In genomic region chr3:24830230-24831152, GRCh38 we compare ENCODE assay signal across 12 cellular contexts.
DNase-seq lines count a peak whose midpoint lies in the region; ATAC-seq and TF ChIP-seq lines count a peak whose summit lies in the region.
"Had no signal": no experiment of that assay in that cellular context is flagged by ENCODE, and none has a peak within 500 bp of the region (broad histone marks: within the 10 kb centered on the region; RNA-seq: fewer than 3 reads in every experiment).

No MANE protein-coding gene starts in this region.

- intact Hi-C loops in activated T-helper 1 cell treated with anti-CD3 and anti-CD28 coated beads, Interleukin-12 subunit alpha, Interleukin-12 subunit beta, Interleukin-2, Interleukin-4 antibody, amounts not matched to agents 30 ng/mL and 10 ng/mL and 1 ng/mL, durations not matched to agents 14 hours and 24 hours and 36 hours (cut with micrococcal nuclease), result loop anchor here (5.0 kb wide), 1 partner anchor 472 kb away; no protein-coding TSS in a partner anchor

- peaks cover 10% of the 10 kb centered on the region for H3K4me1 Mint-ChIP-seq in GM23338
- H3K4me1 Mint-ChIP-seq in activated naive CD8-positive, alpha-beta T cell treated with anti-CD3 and anti-CD28 coated beads for 36 hours, result no peaks in the 10 kb centered on the region
- no peaks in the 10 kb centered on the region for H3K4me1 Mint-ChIP-seq in activated T-helper 1 cell treated with anti-CD3 and anti-CD28 coated beads, Interleukin-12 subunit alpha, Interleukin-12 subunit beta, Interleukin-2, Interleukin-4 antibody, amounts not matched to agents 30 ng/mL and 10 ng/mL and 1 ng/mL, durations not matched to agents 14 hours and 24 hours and 36 hours (ENCODE audit: low read depth)

- TF ChIP-seq CTCF in GM23338 (conservative IDR thresholded peaks at IDR 0.05; ENCODE audit: low read depth in 2 of 2), result no peak
- no peak for TF ChIP-seq CTCF in retinal pigment epithelial cell (conservative IDR thresholded peaks at IDR 0.05; ENCODE audit: low read depth, low read length)

- peaks cover 40% of the 10 kb centered on the region for H3K27me3 Mint-ChIP-seq in GM23338 (ENCODE audit: insufficient read depth, low read depth, poor library complexity)
- H3K27me3 Mint-ChIP-seq in activated naive CD8-positive, alpha-beta T cell treated with anti-CD3 and anti-CD28 coated beads for 36 hours, result peaks cover 39% of the 10 kb centered on the region
- peaks cover 19% of the 10 kb centered on the region for H3K27me3 Mint-ChIP-seq in activated T-helper 1 cell treated with anti-CD3 and anti-CD28 coated beads, Interleukin-12 subunit alpha, Interleukin-12 subunit beta, Interleukin-2, Interleukin-4 antibody, amounts not matched to agents 30 ng/mL and 10 ng/mL and 1 ng/mL, durations not matched to agents 14 hours and 24 hours and 36 hours (ENCODE audit: insufficient read depth)

- H4K20me1 ChIP-seq in GM23338 (replicated peaks; ENCODE audit: insufficient read depth), result no peaks in the 10 kb centered on the region; the same call in 1 of the 2 replicates

- ATAC-seq in GM23338, result peak; percentile 10
- ATAC-seq in GM21447 (IDR thresholded peaks at IDR 0.05; ENCODE audit: unreplicated experiment), result no peak
- ATAC-seq: K562 had no signal

- peaks cover 63% of the 10 kb centered on the region for H3K27me3 ChIP-seq in GM23338 (ENCODE audit: insufficient read depth)
- peaks cover 40% of the 10 kb centered on the region for H3K27me3 ChIP-seq in adipocyte (replicated peaks; ENCODE audit: control insufficient read depth, insufficient read depth, low read length)

- DNase-seq in GM23338 (ENCODE audit: low spot score), result peak; percentile 35
- DNase-seq in adipocyte (ENCODE audit: low read depth), result peak; percentile 26
- DNase-seq in retinal pigment epithelial cell (ENCODE audit: low read depth), result no peak
- no peak for DNase-seq in COR-L47 (lab: John Stamatoyannopoulos, UW)
- DNase-seq in activated naive CD8-positive, alpha-beta T cell treated with anti-CD3 and anti-CD28 coated beads for 36 hours, result no peak
- no peak for DNase-seq in activated T-helper 1 cell treated with anti-CD3 and anti-CD28 coated beads, Interleukin-12 subunit alpha, Interleukin-12 subunit beta, Interleukin-2, Interleukin-4 antibody, amounts not matched to agents 30 ng/mL and 10 ng/mL and 1 ng/mL, durations not matched to agents 14 hours and 24 hours and 36 hours (ENCODE audit: low spot score)
- DNase-seq: activated T-cell treated with anti-CD3 and anti-CD28 coated beads, Interleukin-2, amount 50 U/mL, for 24 hours; SIG-M5; stimulated activated CD4-positive, alpha-beta T cell treated with anti-CD3 and anti-CD28 coated beads, Interleukin-1b, Interleukin-23, amount 100 ng/mL, for 48 hours had no signal

- no peaks in the 10 kb centered on the region; the same call in 2 of the 3 replicates for H3K9me3 Mint-ChIP-seq in GM23338
- peaks cover 3% of the 10 kb centered on the region for H3K9me3 Mint-ChIP-seq in activated naive CD8-positive, alpha-beta T cell treated with anti-CD3 and anti-CD28 coated beads for 36 hours
- H3K9me3 Mint-ChIP-seq in activated T-helper 1 cell treated with anti-CD3 and anti-CD28 coated beads, Interleukin-12 subunit alpha, Interleukin-12 subunit beta, Interleukin-2, Interleukin-4 antibody, amounts not matched to agents 30 ng/mL and 10 ng/mL and 1 ng/mL, durations not matched to agents 14 hours and 24 hours and 36 hours, result no peaks in the 10 kb centered on the region
- H3K9me3 Mint-ChIP-seq: activated T-cell treated with anti-CD3 and anti-CD28 coated beads, Interleukin-2, amount 50 U/mL, for 24 hours had no signal

- H3K27ac Mint-ChIP-seq in GM23338, result no peak overlapping the region
- H3K27ac Mint-ChIP-seq in activated naive CD8-positive, alpha-beta T cell treated with anti-CD3 and anti-CD28 coated beads for 36 hours, result no peak overlapping the region
- H3K27ac Mint-ChIP-seq in activated T-helper 1 cell treated with anti-CD3 and anti-CD28 coated beads, Interleukin-12 subunit alpha, Interleukin-12 subunit beta, Interleukin-2, Interleukin-4 antibody, amounts not matched to agents 30 ng/mL and 10 ng/mL and 1 ng/mL, durations not matched to agents 14 hours and 24 hours and 36 hours, result no peak overlapping the region
- H3K27ac Mint-ChIP-seq: activated T-cell treated with anti-CD3 and anti-CD28 coated beads, Interleukin-2, amount 50 U/mL, for 24 hours had no signal

- no peak overlapping the region for H3K9ac ChIP-seq in adipocyte (ENCODE audit: low read length)

- H3K4me2 ChIP-seq in GM23338, result peak overlapping the region; percentile 99

- peaks cover 4% of the 10 kb centered on the region; the same call in 1 of the 2 replicates for H3K9me2 ChIP-seq in GM23338 (ENCODE audit: insufficient read depth)

- H3K27ac ChIP-seq in GM23338 (ENCODE audit: low read depth), result no peak overlapping the region

- H3K4me3 Mint-ChIP-seq in GM23338, result peak overlapping the region; percentile 75
- H3K4me3 Mint-ChIP-seq in activated naive CD8-positive, alpha-beta T cell treated with anti-CD3 and anti-CD28 coated beads for 36 hours, result no peak overlapping the region
- H3K4me3 Mint-ChIP-seq in activated T-helper 1 cell treated with anti-CD3 and anti-CD28 coated beads, Interleukin-12 subunit alpha, Interleukin-12 subunit beta, Interleukin-2, Interleukin-4 antibody, amounts not matched to agents 30 ng/mL and 10 ng/mL and 1 ng/mL, durations not matched to agents 14 hours and 24 hours and 36 hours, result no peak overlapping the region
- H3K4me3 Mint-ChIP-seq: activated T-cell treated with anti-CD3 and anti-CD28 coated beads, Interleukin-2, amount 50 U/mL, for 24 hours had no signal

- H3K4me1 ChIP-seq in GM23338 (ENCODE audit: insufficient read depth), result peaks cover 7% of the 10 kb centered on the region
- H3K4me1 ChIP-seq in adipocyte (ENCODE audit: control insufficient read depth, insufficient read depth, low read length), result peaks cover 3% of the 10 kb centered on the region

- H3K79me2 ChIP-seq in GM23338 (replicated peaks; ENCODE audit: insufficient read depth), result no peaks in the 10 kb centered on the region

- H3F3A ChIP-seq in GM23338 (replicated peaks; ENCODE audit: low read depth), result no peaks in the 10 kb centered on the region

- H3K9me3 ChIP-seq in adipocyte (ENCODE audit: control insufficient read depth, low read length), result no peaks in the 10 kb centered on the region
- H3K9me3 ChIP-seq in iPS-18c (ENCODE audit: control insufficient read depth, insufficient read depth, low read length), result no peaks in the 10 kb centered on the region

- peak overlapping the region; percentile 97 for H2AFZ ChIP-seq in GM23338

- H3K36me3 ChIP-seq in GM23338 (ENCODE audit: insufficient read depth) (no peaks in the 10 kb centered on the region), adipocyte (ENCODE audit: control insufficient read depth, insufficient read depth, low read length, severe bottlenecking) (no peaks in the 10 kb centered on the region)

- H3K36me3 Mint-ChIP-seq in GM23338 (ENCODE audit: low read depth), result no peaks in the 10 kb centered on the region
- H3K36me3 Mint-ChIP-seq in activated naive CD8-positive, alpha-beta T cell treated with anti-CD3 and anti-CD28 coated beads for 36 hours, result no peaks in the 10 kb centered on the region
- H3K36me3 Mint-ChIP-seq in activated T-helper 1 cell treated with anti-CD3 and anti-CD28 coated beads, Interleukin-12 subunit alpha, Interleukin-12 subunit beta, Interleukin-2, Interleukin-4 antibody, amounts not matched to agents 30 ng/mL and 10 ng/mL and 1 ng/mL, durations not matched to agents 14 hours and 24 hours and 36 hours (ENCODE audit: low read depth), result no peaks in the 10 kb centered on the region

- H3K4me3 ChIP-seq in GM23338 (peak overlapping the region; percentile 85), adipocyte (ENCODE audit: low read length) (peak overlapping the region; percentile 68), iPS-18c (ENCODE audit: insufficient read depth, low read depth, low read length) (peak overlapping the region; percentile 63), retinal pigment epithelial cell (ENCODE audit: low read length) (peak overlapping the region; percentile 64)
- H3K4me3 ChIP-seq: K562 had no signal

TF ChIP-seq in GM23338, 12 proteins besides CTCF, POLR2A, EP300 and RAD21 (continues in another document):
- no peak for TF ChIP-seq EZH2 (IDR thresholded peaks at IDR 0.05; ENCODE audit: low read depth, unreplicated experiment)
- no peak for TF ChIP-seq POLR2AphosphoS5 (IDR thresholded peaks at IDR 0.05; ENCODE audit: low read depth)
- no peak for TF ChIP-seq ZNF331 (CRISPR knock-in tag; IDR thresholded peaks at IDR 0.05; ENCODE audit: low read depth)
- no peak for TF ChIP-seq NANOG (IDR thresholded peaks at IDR 0.05; ENCODE audit: borderline replicate concordance)

Comparison
In these comparisons a context has a peak if more than half of its experiments do, and no peak if none do; other contexts are left out.
1. DNase-seq: peak in GM23338 (single experiment) and adipocyte (single experiment); none in retinal pigment epithelial cell (single experiment), COR-L47 (single experiment), activated naive CD8-positive, alpha-beta T cell treated with anti-CD3 and anti-CD28 coated beads for 36 hours (single experiment) and activated T-helper 1 cell treated with anti-CD3 and anti-CD28 coated beads, Interleukin-12 subunit alpha, Interleukin-12 subunit beta, Interleukin-2, Interleukin-4 antibody, amounts not matched to agents 30 ng/mL and 10 ng/mL and 1 ng/mL, durations not matched to agents 14 hours and 24 hours and 36 hours (single experiment).
2. Peak in every context shown above with its lines, with median percentiles within 50 percentile points of each other: H3K4me3 ChIP-seq.